In genomic region chr14:52068741-52069616, GRCh38 we compare ENCODE assay signal across 8 cellular contexts. TPM values are rescaled to one million over a fixed set of nuclear protein-coding genes. Genes with fewer than 3 reads are reported as not detected.
DNase-seq lines count a peak whose midpoint lies in the region; ATAC-seq and TF ChIP-seq lines count a peak whose summit lies in the region.

Gene NID2, minus strand, starts transcription at chr14:52069059. Its CDS starts 65 bp downstream, at chr14:52068994.

- H3K4me3 ChIP-seq in gastroesophageal sphincter = peak within 1 kb of the TSS; percentile 55 to 81
- peak within 1 kb of the TSS; percentile 57 to 65 for H3K4me3 ChIP-seq in testis

- no peaks in the 10 kb centered on the region for H3K9me3 Mint-ChIP-seq in activated naive CD4-positive, alpha-beta T cell treated with anti-CD3 and anti-CD28 coated beads for 36 hours
- H3K9me3 Mint-ChIP-seq in nephron = no peaks in the 10 kb centered on the region

- peak within 1 kb of the TSS; percentile 63 for H3K4me3 Mint-ChIP-seq in activated naive CD4-positive, alpha-beta T cell treated with anti-CD3 and anti-CD28 coated beads for 36 hours
- H3K4me3 Mint-ChIP-seq in nephron = peak within 1 kb of the TSS; percentile 90 to 94 (median 92)

- no peaks in the 10 kb centered on the region for H3K27me3 ChIP-seq in gastroesophageal sphincter
- H3K27me3 ChIP-seq in testis = no peaks in the 10 kb centered on the region

- H3K4me1 ChIP-seq in gastroesophageal sphincter (peaks cover 0 to 56% (median 13%) of the 10 kb centered on the region in 3 donors), testis (peaks cover 11% of the 10 kb centered on the region)

- peaks cover 47% of the 10 kb centered on the region for H3K27me3 Mint-ChIP-seq in activated naive CD4-positive, alpha-beta T cell treated with anti-CD3 and anti-CD28 coated beads for 36 hours (ENCODE audit: low read depth)
- peaks cover 25% of the 10 kb centered on the region for H3K27me3 Mint-ChIP-seq in nephron (ENCODE audit: low read depth)

- H3K27ac ChIP-seq in gastroesophageal sphincter (peak within 1 kb of the TSS; percentile 93 to 94 (median 94)), testis (peak within 1 kb of the TSS; percentile 29 to 39)

- no peaks in the 10 kb centered on the region for H3K36me3 Mint-ChIP-seq in activated naive CD4-positive, alpha-beta T cell treated with anti-CD3 and anti-CD28 coated beads for 36 hours (ENCODE audit: low read depth)
- H3K36me3 Mint-ChIP-seq in nephron (ENCODE audit: low read depth) = peaks cover 11% of the 10 kb centered on the region

- DNase-seq in GM04504 (ENCODE audit: low read depth) (peak; percentile 88), NCI-H128 (lab: John Stamatoyannopoulos, UW; ENCODE audit: unreplicated experiment) (peak; percentile 11), testis (peak; percentile 84)
- peak; percentile 26 for DNase-seq in activated naive CD4-positive, alpha-beta T cell treated with anti-CD3 and anti-CD28 coated beads for 36 hours

- CTCF ChIA-PET in activated naive CD4-positive, alpha-beta T cell treated with anti-CD3 and anti-CD28 coated beads for 36 hours (lab: Charles Lee) = interaction anchor here (1.0 to 1.3 kb wide), 2 partner anchors 11 to 33 kb away, joined by 3 to 8 read pairs; no protein-coding TSS in a partner anchor

- WGBS in gastroesophageal sphincter (ENCODE audit: low coverage in 1 of 2), 2 donors = no CpG with 5 or more reads among the region's 75 CpGs
- WGBS in testis, 2 donors = 1% methylated on average over 18 to 70 of the region's 75 CpGs

- peaks cover 25% of the 10 kb centered on the region for H3K4me1 Mint-ChIP-seq in activated naive CD4-positive, alpha-beta T cell treated with anti-CD3 and anti-CD28 coated beads for 36 hours (ENCODE audit: low read depth)
- peaks cover 42% of the 10 kb centered on the region for H3K4me1 Mint-ChIP-seq in nephron

- H3K9me3 ChIP-seq in gastroesophageal sphincter (no peaks in the 10 kb centered on the region), testis (no peaks in the 10 kb centered on the region)

- no peak for TF ChIP-seq EP300 in gastroesophageal sphincter (IDR thresholded peaks at IDR 0.05)

- TF ChIP-seq POLR2A in gastroesophageal sphincter (IDR thresholded peaks at IDR 0.05) = peak; percentile 69 to 73
- TF ChIP-seq POLR2A in testis (IDR thresholded peaks at IDR 0.05) = no peak

- TF ChIP-seq CTCF in gastroesophageal sphincter (IDR thresholded peaks at IDR 0.05) (no peak), nephron (IDR thresholded peaks at IDR 0.05; ENCODE audit: unreplicated experiment in 3 of 3) (no peak), testis (IDR thresholded peaks at IDR 0.05) (no peak)

- peak; percentile 95 for ATAC-seq in gastroesophageal sphincter
- no peak for ATAC-seq in GM18867 (IDR thresholded peaks at IDR 0.05; ENCODE audit: unreplicated experiment)
- ATAC-seq in HG03460 (IDR thresholded peaks at IDR 0.05; ENCODE audit: unreplicated experiment) = no peak

- no peak within 1 kb of the TSS for H3K27ac Mint-ChIP-seq in activated naive CD4-positive, alpha-beta T cell treated with anti-CD3 and anti-CD28 coated beads for 36 hours
- H3K27ac Mint-ChIP-seq in nephron = peak within 1 kb of the TSS; percentile 87 to 92 (median 90)

- intact Hi-C loops in activated naive CD4-positive, alpha-beta T cell treated with anti-CD3 and anti-CD28 coated beads for 36 hours (cut with micrococcal nuclease) = no loop called here
- intact Hi-C loops in testis (cut with DNase I; ENCODE audit: low total_unique reads) = no loop called here

- H3K36me3 ChIP-seq in gastroesophageal sphincter = no peaks in the 10 kb centered on the region
- H3K36me3 ChIP-seq in testis (ENCODE audit: low read depth, missing control alignments) = no peaks in the 10 kb centered on the region

RNA-seq across cellular contexts. Expression of gene NID2, which starts in this region (rescaled TPM):
- total RNA-seq in activated naive CD4-positive, alpha-beta T cell treated with anti-CD3 and anti-CD28 coated beads for 36 hours = not detected
- total RNA-seq in gastroesophageal sphincter (10 to 100 TPM; 35.0 to 71.9 (median 63.3) TPM), testis (1 to 10 TPM; 5.3 to 8.1 TPM)
- polyA plus RNA-seq in testis (ENCODE audit: insufficient read depth, low read depth, low replicate concordance) = 10.6 TPM

Comparison
In these comparisons a context has a peak if more than half of its experiments do, and no peak if none do; other contexts are left out.
1. RNA of gene NID2 (total RNA-seq): 35.0 to 71.9 TPM in gastroesophageal sphincter and 5.3 to 8.1 TPM in testis; not detected in activated naive CD4-positive, alpha-beta T cell treated with anti-CD3 and anti-CD28 coated beads for 36 hours; every median in the first group is over 4 times any median in the second.
2. Peak in DNase-seq in activated naive CD4-positive, alpha-beta T cell treated with anti-CD3 and anti-CD28 coated beads for 36 hours; RNA of the gene not detected or under 1 TPM.
3. DNase-seq: peak in every context shown above with its lines; median percentile 88 in GM04504; 84 in testis; 26 in activated naive CD4-positive, alpha-beta T cell treated with anti-CD3 and anti-CD28 coated beads for 36 hours; 11 in NCI-H128.